Comparison of ENCODE assay signal across 13 cellular contexts in genomic region chr4:32824321-32824720, GRCh38.
"Had no signal": no experiment of that assay in that cellular context is flagged by ENCODE, and none has a peak within 500 bp of the region (broad histone marks: within the 10 kb centered on the region; RNA-seq: fewer than 3 reads in every experiment).

No MANE protein-coding gene starts in this region.

- H3K27me3 ChIP-seq: body of pancreas, esophagus squamous epithelium, suprapubic skin had no signal

- DNase-seq: activated CD4-positive, alpha-beta memory T cell treated with anti-CD3 and anti-CD28 coated beads for 36 hours; activated gamma-delta T cell treated with Interleukin-2 at 50 U/mL for 16 hours; activated T-cell treated with anti-CD3 and anti-CD28 coated beads, Interleukin-2, amount 50 U/mL, for 72 hours; body of pancreas; cerebellar nuclear complex; esophagus squamous epithelium; hippocampal formation; kidney glomerular epithelial cell; mesendoderm; stimulated activated CD4-positive, alpha-beta T cell treated with anti-CD3 and anti-CD28 coated beads, Interleukin-4, amount 100 ng/mL, for 1 hour; stimulated activated CD8-positive, alpha-beta memory T cell treated with anti-CD3 and anti-CD28 coated beads, Interleukin-4, amount 100 ng/mL, for 48 hours; stimulated activated naive CD8-positive, alpha-beta T cell treated with anti-CD3 and anti-CD28 coated beads, Interleukin-15, Interleukin-2, amounts not matched to agents 100 U/mL and 50 U/mL, for 24 hours had no signal

- H3K36me3 ChIP-seq: esophagus squamous epithelium, suprapubic skin had no signal

- H3K4me3 ChIP-seq: body of pancreas, esophagus squamous epithelium, suprapubic skin had no signal

- ATAC-seq: activated T-cell treated with anti-CD3 and anti-CD28 coated beads, Interleukin-2, amount 50 U/mL, for 72 hours; body of pancreas; stimulated activated naive CD8-positive, alpha-beta T cell treated with anti-CD3 and anti-CD28 coated beads, Interleukin-15, Interleukin-2, amounts not matched to agents 100 U/mL and 50 U/mL, for 24 hours had no signal
